24 cellular contexts compared by ENCODE assay signal in the genomic region with DNA sequence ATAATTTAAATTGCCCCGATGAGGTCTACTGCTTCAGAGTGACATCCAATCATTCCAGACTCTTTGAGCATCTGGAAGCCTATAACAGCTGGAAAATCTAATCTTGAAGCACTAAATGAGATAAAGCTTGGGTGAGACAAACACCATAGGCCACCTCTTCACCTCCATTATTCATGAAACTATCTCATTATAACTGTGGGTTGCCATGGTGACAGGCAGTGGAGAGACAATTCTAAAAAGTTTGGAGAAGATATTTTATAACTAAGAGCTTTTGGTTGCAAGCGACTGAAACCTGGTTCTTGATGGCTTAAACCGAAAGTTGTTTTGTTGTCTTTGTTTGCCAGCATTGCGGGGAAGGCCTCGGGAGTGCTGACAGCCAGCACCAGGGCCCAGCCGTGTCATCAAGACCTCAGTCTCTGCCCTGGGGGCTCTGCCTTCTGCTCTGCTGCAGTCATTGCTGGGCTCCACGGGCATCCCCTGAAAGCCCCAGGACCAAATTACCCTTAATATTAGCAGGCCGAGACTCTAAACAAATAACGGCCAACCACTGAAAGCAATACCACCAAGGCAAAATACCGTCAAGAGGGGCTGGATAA.
"Had no signal": no experiment of that assay in that cellular context is flagged by ENCODE, and none has a peak within 500 bp of the region (broad histone marks: within the 10 kb centered on the region; RNA-seq: fewer than 3 reads in every experiment).

No MANE protein-coding gene starts in this region.

- H3K27me3 ChIP-seq: brain microvascular endothelial cell, hepatocyte had no signal

- H3K27ac ChIP-seq: brain microvascular endothelial cell, hepatocyte, sigmoid colon, stomach, suprapubic skin, VCaP had no signal

- H3K4me1 ChIP-seq: sigmoid colon, stomach, suprapubic skin had no signal

- DNase-seq: activated CD4-positive, alpha-beta memory T cell treated with anti-CD3 and anti-CD28 coated beads, Interleukin-2, amount 10 ng/mL, durations not matched to agents 7 days and 5 days; activated CD4-positive, alpha-beta T cell treated with anti-CD3 and anti-CD28 coated beads, Interleukin-2, amount 10 ng/mL, durations not matched to agents 24 days and 14 days; activated gamma-delta T cell; activated naive CD4-positive, alpha-beta T cell treated with anti-CD3 and anti-CD28 coated beads, Interleukin-2, amount 50 U/mL, for 16 hours; activated naive CD8-positive, alpha-beta T cell treated with anti-CD3 and anti-CD28 coated beads, Interleukin-2, amount 50 U/mL, for 24 hours; activated T-cell treated with anti-CD3 and anti-CD28 coated beads, Interleukin-2, amount 50 U/mL, for 72 hours; anterior cingulate cortex; brain microvascular endothelial cell; dermis blood vessel endothelial cell; effector memory CD4-positive, alpha-beta T cell; foreskin melanocyte; left ventricle myocardium superior; sigmoid colon; stimulated activated CD4-positive, alpha-beta T cell treated with anti-CD3 and anti-CD28 coated beads, Interleukin-15, amount 100 ng/mL, for 24 hours; stomach had no signal

- H3K4me3 ChIP-seq: hepatocyte, sigmoid colon, smooth muscle cell, stomach, suprapubic skin, tibial nerve had no signal

- H3K9me3 ChIP-seq: sigmoid colon, stomach, suprapubic skin had no signal

- ATAC-seq: activated CD4-positive, CD25-positive, alpha-beta regulatory T cell treated with anti-CD3 and anti-CD28 coated beads, Interleukin-2, amount 50 U/mL, for 24 hours; activated naive CD8-positive, alpha-beta T cell treated with anti-CD3 and anti-CD28 coated beads, Interleukin-2, amount 50 U/mL, for 24 hours; activated T-cell treated with anti-CD3 and anti-CD28 coated beads, Interleukin-2, amount 50 U/mL, for 72 hours; esophagus mucosa; left ventricle myocardium superior; natural killer cell treated with Interleukin-12 subunit alpha and Interleukin-12 subunit beta and Interleukin-15 and Interleukin-18, amount 100 ng/mL, for 72 hours; stimulated activated memory B cell treated with anti-CD40 and anti-IgM and Interleukin-4, amounts not matched to agents 10 μg/mL and 1 μg/mL and 100 μg/mL, for 72 hours had no signal

- H3K36me3 ChIP-seq: brain microvascular endothelial cell, sigmoid colon, stomach, suprapubic skin, tibial nerve had no signal
